ENCODE assay signal across 23 cellular contexts in the genomic region with DNA sequence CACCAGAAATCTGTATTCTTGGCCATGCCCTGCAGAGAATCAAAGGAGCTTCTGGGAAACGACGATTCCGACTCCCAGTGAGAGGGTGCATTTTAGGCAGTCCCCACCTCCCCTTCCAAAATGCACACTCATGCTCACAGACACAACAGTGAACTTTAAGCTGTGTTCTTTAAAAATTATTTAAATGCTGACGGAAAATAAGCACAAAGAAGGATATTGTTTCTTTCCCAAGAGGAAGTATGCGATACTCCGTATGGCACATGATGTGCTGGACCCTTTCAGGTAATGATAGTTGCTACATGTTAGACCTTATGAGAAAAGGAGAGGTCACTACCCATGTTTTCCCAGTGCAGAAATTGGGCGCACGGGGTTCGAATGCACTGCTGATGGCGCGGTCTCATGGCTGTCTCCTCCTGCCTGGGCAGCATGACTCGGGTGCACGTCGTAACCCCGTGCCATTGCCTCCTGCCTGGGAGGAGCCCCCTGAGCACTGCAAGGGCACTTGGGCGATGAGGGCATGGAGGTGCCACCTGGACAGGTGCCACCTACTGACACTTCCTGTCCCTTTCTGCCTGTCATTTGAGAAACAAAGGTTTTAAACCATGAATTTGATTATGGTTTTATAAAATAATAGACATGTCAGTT.
"Had no signal": no experiment of that assay in that cellular context is flagged by ENCODE, and none has a peak within 500 bp of the region (broad histone marks: within the 10 kb centered on the region; RNA-seq: fewer than 3 reads in every experiment).

No MANE protein-coding gene starts in this region.

- H3K9me3 ChIP-seq: breast epithelium, SJCRH30 had no signal

- DNase-seq: activated CD4-positive, alpha-beta T cell treated with anti-CD3 and anti-CD28 coated beads for 48 hours; activated CD4-positive, alpha-beta T cell treated with anti-CD3 and anti-CD28 coated beads, Interleukin-2, amount 50 U/mL, for 4 hours; activated CD4-positive, CD25-positive, alpha-beta regulatory T cell treated with anti-CD3 and anti-CD28 coated beads, Interleukin-2, amount 50 U/mL, for 72 hours; activated gamma-delta T cell; activated naive CD4-positive, alpha-beta T cell treated with anti-CD3 and anti-CD28 coated beads for 36 hours; activated naive CD8-positive, alpha-beta T cell treated with anti-CD3 and anti-CD28 coated beads for 36 hours; activated T-cell treated with anti-CD3 and anti-CD28 coated beads for 4 hours; activated T-cell treated with anti-CD3 and anti-CD28 coated beads, Interleukin-2, amount 50 U/mL, for 48 hours; central memory CD4-positive, alpha-beta T cell; KG1; NCI-H1048; NCI-H146; NCI-H2029; NCI-H2107; NCI-H2171 treated with DMSO at 0.1 percent for 48 hours; NCI-H226; NCI-H526 treated with DMSO at 0.1 percent for 48 hours; NCI-H82; NK-92 treated with Interleukin-12 subunit alpha and Interleukin-12 subunit beta, amount 100 ng/mL, for 24 hours; Right ventricle myocardium superior; RPMI8226; SJCRH30 had no signal

- H3K27me3 ChIP-seq: breast epithelium, SJCRH30 had no signal

- H3K27ac ChIP-seq: breast epithelium, SJCRH30 had no signal

- H3K4me3 ChIP-seq: breast epithelium, SJCRH30 had no signal

- H3K4me1 ChIP-seq: breast epithelium, SJCRH30 had no signal
